In genomic region chr16:81456523-81457325, GRCh38 we compare ENCODE assay signal across 1 cellular context.
TF ChIP-seq lines count a peak whose summit lies in the region.

No MANE protein-coding gene starts in this region.

TF ChIP-seq in HepG2, 621 proteins besides CTCF, POLR2A, EP300 and RAD21 (continued from another document):
- TF ChIP-seq ZNF83 (CRISPR knock-in tag; IDR thresholded peaks at IDR 0.05; ENCODE audit: borderline replicate concordance) (no peak), NBN (conservative IDR thresholded peaks at IDR 0.05) (no peak), ZNF296 (CRISPR knock-in tag; conservative IDR thresholded peaks at IDR 0.05) (0 out of 2 replicates have a peak, but pooled peaks have one; percentile 32), CC2D1A (CRISPR knock-in tag; IDR thresholded peaks at IDR 0.05) (no peak), ZNF678 (CRISPR knock-in tag; IDR thresholded peaks at IDR 0.05) (no peak), MTA1 (CRISPR knock-in tag; IDR thresholded peaks at IDR 0.05; ENCODE audit: borderline replicate concordance) (peak; percentile 98), ZBTB7A (CRISPR knock-in tag; IDR thresholded peaks at IDR 0.05) (peak; percentile 88), HCFC1 (IDR thresholded peaks at IDR 0.05; ENCODE audit: low read depth, low read length) (no peak), NCOA1 (CRISPR knock-in tag; IDR thresholded peaks at IDR 0.05) (no peak), MIER2 (CRISPR knock-in tag; IDR thresholded peaks at IDR 0.05) (no peak; the same call in 1 of the 2 replicates), REST (IDR thresholded peaks at IDR 0.05; ENCODE audit: borderline replicate concordance in 1 of 2, low read depth in 1 of 2, low read length in 2 of 2) (peak in 1 of 2 experiments; percentile 74; a peak in 1 of 4 replicates), ZSCAN9 (CRISPR knock-in tag; IDR thresholded peaks at IDR 0.05; ENCODE audit: borderline replicate concordance) (peak; percentile 93), ZNF891 (CRISPR knock-in tag; IDR thresholded peaks at IDR 0.05) (no peak), ZNF414 (CRISPR knock-in tag; IDR thresholded peaks at IDR 0.05) (peak; percentile 43; the same call in 1 of the 2 replicates), GTF2F1 (IDR thresholded peaks at IDR 0.05; ENCODE audit: low read length) (no peak), ZNF792 (CRISPR knock-in tag; IDR thresholded peaks at IDR 0.05) (peak; percentile 92), ZNF235 (CRISPR knock-in tag; IDR thresholded peaks at IDR 0.05; ENCODE audit: borderline replicate concordance) (no peak), PITX1 (CRISPR knock-in tag; IDR thresholded peaks at IDR 0.05) (peak; percentile 74), MAZ (IDR thresholded peaks at IDR 0.05; ENCODE audit: borderline replicate concordance, low read depth, low read length) (peak; percentile 56; the same call in 1 of the 2 replicates), MAZ (CRISPR knock-in tag; IDR thresholded peaks at IDR 0.05; ENCODE audit: low read depth) (peak; percentile 84), FOSL2 (CRISPR knock-in tag; IDR thresholded peaks at IDR 0.05) (peak; percentile 88), YEATS2 (CRISPR knock-in tag; IDR thresholded peaks at IDR 0.05; ENCODE audit: borderline replicate concordance) (peak; percentile 65; the same call in 1 of the 2 replicates), ZNF160 (CRISPR knock-in tag; IDR thresholded peaks at IDR 0.05) (no peak), ZNF788 (CRISPR knock-in tag; IDR thresholded peaks at IDR 0.05; ENCODE audit: borderline replicate concordance) (peak; percentile 93), TFDP2 (CRISPR knock-in tag; IDR thresholded peaks at IDR 0.05) (peak; percentile 60; the same call in 1 of the 2 replicates), SCMH1 (CRISPR knock-in tag; IDR thresholded peaks at IDR 0.05; ENCODE audit: borderline replicate concordance) (no peak), GATAD1 (CRISPR knock-in tag; IDR thresholded peaks at IDR 0.05) (peak; percentile 74; the same call in 1 of the 2 replicates), YEATS4 (CRISPR knock-in tag; IDR thresholded peaks at IDR 0.05; ENCODE audit: borderline replicate concordance) (peak; percentile 83; the same call in 1 of the 2 replicates), RFX1 (IDR thresholded peaks at IDR 0.05) (no peak), TMF1 (CRISPR knock-in tag; IDR thresholded peaks at IDR 0.05; ENCODE audit: low read depth) (no peak; the same call in 1 of the 2 replicates), CHD4 (IDR thresholded peaks at IDR 0.05; ENCODE audit: borderline replicate concordance, low read length) (peak; percentile 95), GABPB1 (CRISPR knock-in tag; IDR thresholded peaks at IDR 0.05) (peak; percentile 74), SP2 (CRISPR knock-in tag; IDR thresholded peaks at IDR 0.05) (no peak), PLSCR1 (CRISPR knock-in tag; IDR thresholded peaks at IDR 0.05; ENCODE audit: borderline replicate concordance) (no peak), ZBED4 (CRISPR knock-in tag; IDR thresholded peaks at IDR 0.05; ENCODE audit: borderline replicate concordance) (peak; percentile 18; the same call in 1 of the 2 replicates), SRY (CRISPR knock-in tag; IDR thresholded peaks at IDR 0.05) (no peak), ZNF136 (CRISPR knock-in tag; IDR thresholded peaks at IDR 0.05; ENCODE audit: low read depth) (peak; percentile 61; the same call in 1 of the 2 replicates), ZNF446 (CRISPR knock-in tag; IDR thresholded peaks at IDR 0.05) (peak; percentile 79; the same call in 1 of the 2 replicates), ZNF280D (CRISPR knock-in tag; IDR thresholded peaks at IDR 0.05) (peak; percentile 10; the same call in 1 of the 2 replicates), CAMTA2 (CRISPR knock-in tag; IDR thresholded peaks at IDR 0.05; ENCODE audit: borderline replicate concordance) (0 out of 2 replicates have a peak, but pooled peaks have one; percentile 10)
TF ChIP-seq in HepG2: peak in this region for 304.
